ENCODE assay signal across 13 cellular contexts in genomic region chr6:16146527-16146955, GRCh38. TPM values are rescaled to one million over a fixed set of nuclear protein-coding genes. Genes with fewer than 3 reads are reported as not detected.
DNase-seq lines count a peak whose midpoint lies in the region; ATAC-seq and TF ChIP-seq lines count a peak whose summit lies in the region.
"Had no signal": no experiment of that assay in that cellular context is flagged by ENCODE, and none has a peak within 500 bp of the region (broad histone marks: within the 10 kb centered on the region; RNA-seq: fewer than 3 reads in every experiment).

No MANE protein-coding gene starts in this region.

- no peak overlapping the region for H3K4me2 ChIP-seq in SK-N-SH

- peaks cover 0 to 15% of the 10 kb centered on the region in 2 experiments; a peak in 1 of 4 replicates for H3K4me1 ChIP-seq in SK-N-SH (ENCODE audit: control insufficient read depth in 1 of 2, insufficient read depth in 2 of 2, low read depth in 1 of 2, low read length in 1 of 2)
- H3K4me1 ChIP-seq in thyroid gland: peaks cover 19 to 24% of the 10 kb centered on the region in 2 donors

- POLR2A ChIA-PET in SK-N-SH (lab: Yijun Ruan, JAX): no interaction called here

- no peak for TF ChIP-seq RAD21 in SK-N-SH (IDR thresholded peaks at IDR 0.05; ENCODE audit: low read length)

- CTCF ChIA-PET in SK-N-SH (lab: Yijun Ruan, JAX): interaction anchor here (0.6 to 1.3 kb wide), 3 partner anchors 18 to 490 kb away, joined by 3 to 4 read pairs (median 4); partner anchors contain the start of gene MYLIP

- H3K4me3 ChIP-seq in SK-N-SH (ENCODE audit: low read depth in 2 of 2, low read length in 1 of 2) (no peak overlapping the region), fibroblast of the aortic adventitia (ENCODE audit: low read depth, low read length) (no peak overlapping the region), thyroid gland (replicated peaks in 1 of 3) (no peak overlapping the region), lower leg skin (ENCODE audit: low read depth, poor library complexity, severe bottlenecking) (no peak overlapping the region)
- H3K4me3 ChIP-seq: transverse colon had no signal

- H2AFZ ChIP-seq in SK-N-SH (ENCODE audit: low read depth): no peak overlapping the region

- TF ChIP-seq CTCF in SK-N-SH (IDR thresholded peaks at IDR 0.05) (no peak), fibroblast of the aortic adventitia (IDR thresholded peaks at IDR 0.05; ENCODE audit: insufficient read depth, low read length) (no peak), thyroid gland (IDR thresholded peaks at IDR 0.05) (no peak), lower leg skin (IDR thresholded peaks at IDR 0.05) (no peak)

- 75% methylated on average over 8 of the region's 8 CpGs for WGBS in SK-N-SH (ENCODE audit: low lambda C conversion rate)
- 41 to 54% methylated on average over 8 of the region's 8 CpGs for WGBS in thyroid gland, 2 donors
- WGBS in lower leg skin, 2 donors: 52 to 53% methylated on average over 8 of the region's 8 CpGs

- H3F3A ChIP-seq in SK-N-SH (replicated peaks; ENCODE audit: insufficient read depth): no peaks in the 10 kb centered on the region

- H3K9ac ChIP-seq in SK-N-SH: no peak overlapping the region

- DNase-seq in SK-N-SH (peak; percentile 38), NCI-H446 (lab: John Stamatoyannopoulos, UW) (peak; percentile 60 to 82), fibroblast of the aortic adventitia (ENCODE audit: low read depth) (peak; percentile 93), thyroid gland (no peak), mesenteric fat pad (ENCODE audit: low spot score) (no peak), lower leg skin (ENCODE audit: low spot score in 2 of 2) (no peak)
- DNase-seq: activated CD8-positive, alpha-beta memory T cell treated with anti-CD3 and anti-CD28 coated beads, Interleukin-2, amount 50 U/mL, for 48 hours; activated naive CD8-positive, alpha-beta T cell treated with anti-CD3 and anti-CD28 coated beads, Interleukin-2, amount 10 ng/mL, durations not matched to agents 7 days and 5 days; MV-4-11; transverse colon had no signal

- H3K79me2 ChIP-seq in SK-N-SH (ENCODE audit: insufficient read depth): no peaks in the 10 kb centered on the region

- TF ChIP-seq POLR2A in thyroid gland (IDR thresholded peaks at IDR 0.05): no peak
- TF ChIP-seq POLR2A in lower leg skin (IDR thresholded peaks at IDR 0.05): no peak

- TF ChIP-seq EP300 in SK-N-SH (IDR thresholded peaks at IDR 0.05; ENCODE audit: borderline replicate concordance in 1 of 2, low read depth in 1 of 2, low read length in 1 of 2): peak in 1 of 2 experiments; percentile 23; a peak in 1 of 4 replicates

- H3K27ac ChIP-seq in SK-N-SH (ENCODE audit: low read depth in 2 of 2, low read length in 1 of 2) (peak overlapping the region in 1 of 2 experiments; percentile 22; a peak in 1 of 4 replicates), thyroid gland (peak overlapping the region in 2 of 3 donors; percentile 39 to 52)
- H3K27ac ChIP-seq: transverse colon had no signal

- no peaks in the 10 kb centered on the region for H3K27me3 ChIP-seq in SK-N-SH (ENCODE audit: insufficient read depth)
- no peaks in the 10 kb centered on the region for H3K27me3 ChIP-seq in thyroid gland
- H3K27me3 ChIP-seq: transverse colon had no signal

- no peaks in the 10 kb centered on the region for H4K20me1 ChIP-seq in SK-N-SH (ENCODE audit: insufficient read depth)

- H3K36me3 ChIP-seq in SK-N-SH (replicated peaks in 1 of 2; ENCODE audit: control insufficient read depth in 1 of 2, insufficient read depth in 2 of 2, low read length in 1 of 2): peaks cover 0 to 57% of the 10 kb centered on the region in 2 experiments
- peaks cover 45 to 71% of the 10 kb centered on the region in 2 donors for H3K36me3 ChIP-seq in thyroid gland

- ATAC-seq in SK-N-SH treated with all-trans-retinoic acid at 6 μM for 48 hours (no peak), GM19035 (IDR thresholded peaks at IDR 0.05; ENCODE audit: unreplicated experiment) (no peak)
- ATAC-seq: activated CD4-positive, CD25-positive, alpha-beta regulatory T cell treated with anti-CD3 and anti-CD28 coated beads, Interleukin-2, amount 50 U/mL, for 24 hours had no signal

- H3K9me2 ChIP-seq in SK-N-SH: no peaks in the 10 kb centered on the region

- intact Hi-C loops in thyroid gland (cut with DNase I): no loop called here
- intact Hi-C loops in lower leg skin (cut with DNase I; ENCODE audit: low total_unique reads): loop anchor here (10.0 kb wide), 1 partner anchor 1562 kb away; no protein-coding TSS in a partner anchor

- H3K9me3 ChIP-seq in SK-N-SH (no peaks in the 10 kb centered on the region), thyroid gland (no peaks in the 10 kb centered on the region)
- H3K9me3 ChIP-seq: transverse colon had no signal

TF ChIP-seq in SK-N-SH, 30 proteins besides CTCF, POLR2A, EP300 and RAD21:
- no peak for TF ChIP-seq NFIC (IDR thresholded peaks at IDR 0.05; ENCODE audit: borderline replicate concordance)
- no peak for TF ChIP-seq SIN3A (IDR thresholded peaks at IDR 0.05; ENCODE audit: borderline replicate concordance, low read depth, low read length)
- TF ChIP-seq RCOR1 (IDR thresholded peaks at IDR 0.05; ENCODE audit: low read length): 0 out of 2 replicates have a peak, but pooled peaks have one; percentile 11
- TF ChIP-seq GATA2 (CRISPR knock-in tag; IDR thresholded peaks at IDR 0.05): peak; percentile 35

TF ChIP-seq in SK-N-SH treated with all-trans-retinoic acid at 6 μM for 48 hours, 23 proteins besides CTCF, POLR2A, EP300 and RAD21:
- TF ChIP-seq TSHZ2 (CRISPR knock-in tag; IDR thresholded peaks at IDR 0.05): no peak

RNA-seq across cellular contexts. Expression of gene MYLIP, which starts 17.7 kb away (rescaled TPM):
- 3.1 and 3.8 TPM in 2 replicates for polyA plus RNA-seq in SK-N-SH (2012; rRNA removed)
- 3.4 TPM in 2 replicates for polyA plus RNA-seq in SK-N-SH (2012; cell fraction: cytosol; rRNA removed)
- 6.3 and 7.0 TPM in 2 replicates for polyA plus RNA-seq in SK-N-SH (2012; cell fraction: nucleus; rRNA removed)
- total RNA-seq in fibroblast of the aortic adventitia (ENCODE audit: low replicate concordance) (12.2 and 36.1 TPM in 2 replicates), thyroid gland (100 to 1,000 TPM in 1 of 4 donors, 10 to 100 TPM in 3; 61.8 to 108 (median 92.0) TPM), mesenteric fat pad (19.7 TPM), lower leg skin (10 to 100 TPM; 35.1 to 49.6 (median 43.8) TPM)

Comparison
In these comparisons a context has a peak if more than half of its experiments do, and no peak if none do; other contexts are left out.
1. DNase-seq: peak in SK-N-SH (single experiment), NCI-H446 (2 of 2) and fibroblast of the aortic adventitia (single experiment); none in thyroid gland (0 of 2), mesenteric fat pad (single experiment) and lower leg skin (0 of 2).